1 cellular context compared by ENCODE assay signal in genomic region chr1:207309775-207310273, GRCh38.
TF ChIP-seq lines count a peak whose summit lies in the region.

No MANE protein-coding gene starts in this region.

TF ChIP-seq in K562, 482 proteins besides CTCF, POLR2A, EP300 and RAD21 (continued from another document and continues in another):
- TF ChIP-seq MGA (IDR thresholded peaks at IDR 0.05) (peak; percentile 84), PRDM10 (IDR thresholded peaks at IDR 0.05; ENCODE audit: partially characterized antibody) (peak; percentile 23), NCOA1 (IDR thresholded peaks at IDR 0.05; ENCODE audit: low read depth) (0 out of 2 replicates have a peak, but pooled peaks have one; percentile 58), ZNF766 (CRISPR knock-in tag; conservative IDR thresholded peaks at IDR 0.05) (0 out of 2 replicates have a peak, but pooled peaks have one; percentile 75), ZNF655 (CRISPR knock-in tag; IDR thresholded peaks at IDR 0.05) (no peak), ID3 (CRISPR knock-in tag; IDR thresholded peaks at IDR 0.05) (no peak), ID3 (tag; IDR thresholded peaks at IDR 0.05) (peak; percentile 66; the same call in 1 of the 2 replicates), MEF2A (IDR thresholded peaks at IDR 0.05; ENCODE audit: control insufficient read depth, low read depth, low read length) (peak; percentile 55; the same call in 1 of the 2 replicates), RNF2 (IDR thresholded peaks at IDR 0.05) (peak; percentile 89), KAT2B (IDR thresholded peaks at IDR 0.05; ENCODE audit: low read depth, low read length) (no peak), KLF10 (CRISPR knock-in tag; IDR thresholded peaks at IDR 0.05) (no peak), CHD7 (IDR thresholded peaks at IDR 0.05; ENCODE audit: low read depth, low read length) (no peak), MAX (CRISPR knock-in tag; IDR thresholded peaks at IDR 0.05) (peak; percentile 42; the same call in 1 of the 2 replicates)
